ENCODE assay signal across 19 cellular contexts in the genomic region with DNA sequence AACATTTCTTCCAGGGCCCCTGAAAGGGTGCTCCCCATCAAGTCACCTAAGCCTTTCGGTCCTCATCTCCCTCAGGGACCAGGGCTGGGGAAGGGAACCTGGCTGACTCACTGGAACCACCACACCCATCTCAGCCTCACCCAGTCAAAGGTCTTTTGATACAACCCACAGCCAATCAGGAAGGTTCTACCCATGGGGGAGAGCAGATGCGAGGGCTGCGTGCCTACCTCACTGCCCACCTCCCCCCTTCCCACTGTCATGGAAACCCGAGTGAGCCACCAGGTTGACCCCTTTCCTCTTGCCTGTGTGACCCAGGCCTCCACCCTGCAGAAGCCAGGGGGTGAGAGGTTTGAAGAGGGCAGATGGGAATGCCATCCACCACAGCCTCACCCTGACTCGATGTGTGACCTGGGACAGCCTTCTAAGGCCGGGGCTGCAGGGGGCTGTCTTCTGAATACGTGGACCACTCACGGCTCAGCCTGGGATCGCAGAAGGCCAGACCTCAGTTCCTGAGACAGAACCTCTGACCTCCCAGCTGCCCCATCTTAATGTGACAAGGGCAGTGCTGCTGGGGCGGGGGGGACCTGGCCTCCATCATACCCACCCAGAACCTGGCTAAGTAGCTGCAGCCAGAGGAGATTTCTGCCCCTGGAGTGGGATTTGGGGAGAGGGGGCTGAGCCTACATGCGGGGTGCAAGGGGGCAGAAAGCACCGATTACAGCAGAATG. TPM values are rescaled to one million over a fixed set of nuclear protein-coding genes. Genes with fewer than 3 reads are reported as not detected.
A peak's percentile ranks its signal among the peaks of the same experiment; 100 is the strongest.
DNase-seq lines count a peak whose midpoint lies in the region; ATAC-seq, FAIRE-seq and TF ChIP-seq lines count a peak whose summit lies in the region.
"Had no signal": no experiment of that assay in that cellular context is flagged by ENCODE, and none has a peak within 500 bp of the region (broad histone marks: within the 10 kb centered on the region; RNA-seq: fewer than 3 reads in every experiment).

No MANE protein-coding gene starts in this region.

- H3K27ac ChIP-seq in SK-N-SH (ENCODE audit: low read depth in 2 of 2, low read length in 1 of 2) = no peak overlapping the region
- no peak overlapping the region for H3K27ac ChIP-seq in kidney (ENCODE audit: low read depth in 2 of 2, low read length in 2 of 2)
- H3K27ac ChIP-seq: psoas muscle had no signal

- H3K9me3 ChIP-seq in SK-N-SH = no peaks in the 10 kb centered on the region
- H3K9me3 ChIP-seq in kidney (ENCODE audit: control insufficient read depth in 1 of 2, low read length in 2 of 2) = no peaks in the 10 kb centered on the region
- H3K9me3 ChIP-seq: psoas muscle had no signal

- TF ChIP-seq CTCF in SK-N-SH (IDR thresholded peaks at IDR 0.05) = no peak
- TF ChIP-seq CTCF in kidney (IDR thresholded peaks at IDR 0.05; ENCODE audit: borderline replicate concordance, extremely low read depth, insufficient read depth) = no peak

- H3K27ac Mint-ChIP-seq in activated naive CD4-positive, alpha-beta T cell treated with anti-CD3 and anti-CD28 coated beads, Interleukin-2, amount 10 ng/mL, durations not matched to agents 7 days and 5 days = peak overlapping the region; percentile 42
- H3K27ac Mint-ChIP-seq: activated naive CD8-positive, alpha-beta T cell; T-helper 2 cell treated with Interferon-gamma antibody and Interleukin-4, amounts not matched to agents 5 μg/mL and 100 μg/mL, for 36 hours had no signal

- H3K4me3 ChIP-seq in SK-N-SH (ENCODE audit: low read depth in 2 of 2, low read length in 1 of 2) = no peak overlapping the region
- no peak overlapping the region for H3K4me3 ChIP-seq in kidney (ENCODE audit: low read length in 2 of 2)
- H3K4me3 ChIP-seq: psoas muscle had no signal

- TF ChIP-seq EP300 in SK-N-SH (IDR thresholded peaks at IDR 0.05; ENCODE audit: borderline replicate concordance in 1 of 2, low read depth in 1 of 2, low read length in 1 of 2) = no peak

- CTCF ChIA-PET in activated naive CD4-positive, alpha-beta T cell treated with anti-CD3 and anti-CD28 coated beads, Interleukin-2, amount 10 ng/mL, durations not matched to agents 7 days and 5 days (lab: Charles Lee) = interaction anchor here (1.0 to 1.4 kb wide), 2 partner anchors 8 to 21 kb away, joined by 4 read pairs; no protein-coding TSS in a partner anchor
- CTCF ChIA-PET in SK-N-SH (lab: Yijun Ruan, JAX) = interaction anchor here (0.6 to 2.7 kb wide), 22 partner anchors 8 to 234 kb away, joined by 3 to 28 read pairs (median 4); a partner anchor contains a TSS

- TF ChIP-seq RAD21 in SK-N-SH (IDR thresholded peaks at IDR 0.05; ENCODE audit: low read length) = no peak

- POLR2A ChIA-PET in SK-N-SH (lab: Yijun Ruan, JAX) = no interaction called here

- no peak overlapping the region for H2AFZ ChIP-seq in SK-N-SH (ENCODE audit: low read depth)

- no peak overlapping the region for H3K4me2 ChIP-seq in SK-N-SH

- H3K4me1 Mint-ChIP-seq in activated naive CD4-positive, alpha-beta T cell treated with anti-CD3 and anti-CD28 coated beads, Interleukin-2, amount 10 ng/mL, durations not matched to agents 7 days and 5 days = peaks cover 34% of the 10 kb centered on the region

- peaks cover 85% of the 10 kb centered on the region for H3K27me3 Mint-ChIP-seq in activated naive CD4-positive, alpha-beta T cell treated with anti-CD3 and anti-CD28 coated beads, Interleukin-2, amount 10 ng/mL, durations not matched to agents 7 days and 5 days

- WGBS in SK-N-SH (ENCODE audit: low lambda C conversion rate) = 100% methylated on average over 3 of the region's 12 CpGs

- no peak overlapping the region for H3K4me3 Mint-ChIP-seq in activated naive CD4-positive, alpha-beta T cell treated with anti-CD3 and anti-CD28 coated beads, Interleukin-2, amount 10 ng/mL, durations not matched to agents 7 days and 5 days
- H3K4me3 Mint-ChIP-seq: activated naive CD8-positive, alpha-beta T cell; T-helper 2 cell treated with Interferon-gamma antibody and Interleukin-4, amounts not matched to agents 5 μg/mL and 100 μg/mL, for 36 hours had no signal

- no peak for DNase-seq in activated naive CD4-positive, alpha-beta T cell treated with anti-CD3 and anti-CD28 coated beads, Interleukin-2, amount 10 ng/mL, durations not matched to agents 7 days and 5 days
- no peak for DNase-seq in activated naive CD4-positive, alpha-beta T cell treated with anti-CD3 and anti-CD28 coated beads, Interleukin-2, amount 50 U/mL, for 16 hours
- DNase-seq in SK-N-SH (no peak), kidney (peak; percentile 45), SIG-M5 (lab: John Stamatoyannopoulos, UW) (no peak), DMS153 (lab: John Stamatoyannopoulos, UW) (no peak)
- DNase-seq: aorta, H7, islet precursor cell, NCI-H2029 treated with DMSO at 0.1 percent for 48 hours, psoas muscle, trophoblast cell had no signal

- H3K36me3 Mint-ChIP-seq in activated naive CD4-positive, alpha-beta T cell treated with anti-CD3 and anti-CD28 coated beads, Interleukin-2, amount 10 ng/mL, durations not matched to agents 7 days and 5 days = peaks cover 6% of the 10 kb centered on the region

- no peaks in the 10 kb centered on the region for H4K20me1 ChIP-seq in SK-N-SH (ENCODE audit: insufficient read depth)

- no peaks in the 10 kb centered on the region for H3K9me3 Mint-ChIP-seq in activated naive CD4-positive, alpha-beta T cell treated with anti-CD3 and anti-CD28 coated beads, Interleukin-2, amount 10 ng/mL, durations not matched to agents 7 days and 5 days
- H3K9me3 Mint-ChIP-seq: T-helper 2 cell treated with Interferon-gamma antibody and Interleukin-4, amounts not matched to agents 5 μg/mL and 100 μg/mL, for 36 hours had no signal

- H3F3A ChIP-seq in SK-N-SH (replicated peaks; ENCODE audit: insufficient read depth) = peaks cover 11% of the 10 kb centered on the region

- intact Hi-C loops in kidney (cut with DNase I) = loop anchor here (10.0 kb wide), 1 partner anchor 151 kb away; no protein-coding TSS in a partner anchor

- H3K9ac ChIP-seq in SK-N-SH (no peak overlapping the region), kidney (ENCODE audit: low read length in 2 of 2) (no peak overlapping the region)

- H3K36me3 ChIP-seq in SK-N-SH (replicated peaks in 1 of 2; ENCODE audit: control insufficient read depth in 1 of 2, insufficient read depth in 2 of 2, low read length in 1 of 2) (peaks cover 0 to 8% of the 10 kb centered on the region in 2 experiments), kidney (ENCODE audit: control insufficient read depth in 1 of 2, insufficient read depth in 2 of 2, low read length in 2 of 2) (no peaks in the 10 kb centered on the region)

- no peaks in the 10 kb centered on the region; the same call in 1 of the 2 replicates for H3K79me2 ChIP-seq in SK-N-SH (ENCODE audit: insufficient read depth)

- H3K27me3 ChIP-seq in SK-N-SH (ENCODE audit: insufficient read depth) = no peaks in the 10 kb centered on the region

- no peaks in the 10 kb centered on the region for H3K9me2 ChIP-seq in SK-N-SH

- peaks cover 10 to 25% of the 10 kb centered on the region in 2 experiments; a peak in 2 of 4 replicates for H3K4me1 ChIP-seq in SK-N-SH (ENCODE audit: control insufficient read depth in 1 of 2, insufficient read depth in 2 of 2, low read depth in 1 of 2, low read length in 1 of 2)
- H3K4me1 ChIP-seq in kidney (ENCODE audit: control insufficient read depth in 1 of 2, insufficient read depth in 1 of 2, low read depth in 1 of 2, low read length in 2 of 2) = peaks cover 4 to 8% of the 10 kb centered on the region in 2 donors

- FAIRE-seq in kidney (lab: Jason Lieb, UNC) = no peak

- ATAC-seq in GM19452 (IDR thresholded peaks at IDR 0.05; ENCODE audit: unreplicated experiment) (no peak), HG03457 (IDR thresholded peaks at IDR 0.05; ENCODE audit: unreplicated experiment) (no peak)
- ATAC-seq: Panc1, psoas muscle had no signal

TF ChIP-seq in SK-N-SH, 30 proteins besides CTCF, POLR2A, EP300 and RAD21:
- TF ChIP-seq RFX5 (IDR thresholded peaks at IDR 0.05; ENCODE audit: low read length) (no peak), POLR2AphosphoS5 (IDR thresholded peaks at IDR 0.05; ENCODE audit: low read depth, low read length) (peak; percentile 24; the same call in 1 of the 2 replicates), SMC3 (IDR thresholded peaks at IDR 0.05; ENCODE audit: low read depth, low read length) (no peak)

RNA-seq across cellular contexts. Expression of a gene that starts 2.7 kb away (rescaled TPM):
- polyA plus RNA-seq in SK-N-SH (2012; rRNA removed) (1,545 and 2,395 TPM in 2 replicates), kidney (ENCODE audit: insufficient read depth, low read depth, low replicate concordance) (26.3 TPM)
- 1,392 and 2,174 TPM in 2 replicates for polyA plus RNA-seq in SK-N-SH (2012; cell fraction: cytosol; rRNA removed)
- polyA plus RNA-seq in SK-N-SH (2012; cell fraction: nucleus; rRNA removed) = 538 and 1,110 TPM in 2 replicates
- 38.3 TPM for total RNA-seq in kidney

RNA-seq across cellular contexts. Expression of a gene that starts 7.4 kb away (rescaled TPM):
- polyA plus RNA-seq in SK-N-SH (2012; rRNA removed) = 0.13 and 0.26 TPM in 2 replicates
- 0.08 and 0.18 TPM in 2 replicates for polyA plus RNA-seq in SK-N-SH (2012; cell fraction: cytosol; rRNA removed)
- 0.36 and 0.39 TPM in 2 replicates for polyA plus RNA-seq in SK-N-SH (2012; cell fraction: nucleus; rRNA removed)
- 0.16 TPM for total RNA-seq in kidney
- polyA plus RNA-seq in kidney (ENCODE audit: insufficient read depth, low read depth, low replicate concordance) = not detected
- total RNA-seq: mucosa of gallbladder, NCI-H460, psoas muscle had no signal
- polyA plus RNA-seq: psoas muscle had no signal

RNA-seq across cellular contexts. Expression of a gene that starts 36.9 kb away (rescaled TPM):
- polyA plus RNA-seq in SK-N-SH (2012; rRNA removed) (23.9 and 33.2 TPM in 2 replicates), kidney (ENCODE audit: insufficient read depth, low read depth, low replicate concordance) (48.5 TPM)
- polyA plus RNA-seq in SK-N-SH (2012; cell fraction: cytosol; rRNA removed) = 9.1 and 17.5 TPM in 2 replicates
- 80.1 and 95.5 TPM in 2 replicates for polyA plus RNA-seq in SK-N-SH (2012; cell fraction: nucleus; rRNA removed)
- 50.6 TPM for total RNA-seq in kidney

Comparison
In these comparisons a context has a peak if more than half of its experiments do, and no peak if none do; other contexts are left out.
1. RNA of a gene that starts 2.7 kb away (polyA plus RNA-seq): 538 to 2,395 TPM in SK-N-SH; 26.3 TPM in kidney (single experiment); every median in the first group is over 10 times any median in the second.